Comparison of ENCODE assay signal across 2 cellular contexts in the genomic region with DNA sequence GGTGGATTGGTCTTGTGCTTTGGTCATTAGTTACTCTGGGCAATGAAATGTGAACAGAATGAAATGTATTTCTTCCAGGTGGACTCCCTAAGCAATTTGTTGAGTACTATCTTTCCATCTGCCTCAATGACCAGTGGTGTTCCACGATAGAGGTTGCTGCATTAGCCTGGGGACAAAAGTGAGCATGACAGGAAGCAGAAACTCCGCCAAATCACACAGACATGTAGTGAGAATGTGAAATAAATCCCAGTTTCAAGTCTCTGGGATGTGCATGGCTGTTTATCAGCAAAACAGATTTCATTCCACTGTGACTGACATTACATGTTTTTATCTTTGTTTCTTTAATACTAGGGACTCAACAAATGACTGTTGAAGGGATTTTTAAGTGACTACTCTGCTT.
A peak's percentile ranks its signal among the peaks of the same experiment; 100 is the strongest.
TF ChIP-seq lines count a peak whose summit lies in the region.

No MANE protein-coding gene starts in this region.

TF ChIP-seq in SK-N-SH, 30 proteins besides CTCF, POLR2A, EP300 and RAD21 (continued from another document):
- TF ChIP-seq USF1 (IDR thresholded peaks at IDR 0.05; ENCODE audit: borderline replicate concordance, low read depth) (no peak), RCOR1 (IDR thresholded peaks at IDR 0.05; ENCODE audit: low read length) (peak; percentile 69), SIN3A (IDR thresholded peaks at IDR 0.05; ENCODE audit: borderline replicate concordance, low read depth, low read length) (no peak), FOXM1 (IDR thresholded peaks at IDR 0.05; ENCODE audit: low read depth) (no peak), RXRA (IDR thresholded peaks at IDR 0.05; ENCODE audit: borderline replicate concordance, low read depth) (no peak), TAF1 (IDR thresholded peaks at IDR 0.05; ENCODE audit: borderline replicate concordance, low read depth, low read length) (no peak), USF2 (IDR thresholded peaks at IDR 0.05; ENCODE audit: borderline replicate concordance, low read depth, low read length) (no peak), MXI1 (IDR thresholded peaks at IDR 0.05; ENCODE audit: low read depth, low read length) (peak; percentile 58; the same call in 1 of the 2 replicates), NRF1 (IDR thresholded peaks at IDR 0.05; ENCODE audit: low read depth, low read length) (no peak), GATA2 (CRISPR knock-in tag; IDR thresholded peaks at IDR 0.05) (peak; percentile 73), FOXJ3 (CRISPR knock-in tag; IDR thresholded peaks at IDR 0.05) (no peak)
- TF ChIP-seq, protein P1, sequence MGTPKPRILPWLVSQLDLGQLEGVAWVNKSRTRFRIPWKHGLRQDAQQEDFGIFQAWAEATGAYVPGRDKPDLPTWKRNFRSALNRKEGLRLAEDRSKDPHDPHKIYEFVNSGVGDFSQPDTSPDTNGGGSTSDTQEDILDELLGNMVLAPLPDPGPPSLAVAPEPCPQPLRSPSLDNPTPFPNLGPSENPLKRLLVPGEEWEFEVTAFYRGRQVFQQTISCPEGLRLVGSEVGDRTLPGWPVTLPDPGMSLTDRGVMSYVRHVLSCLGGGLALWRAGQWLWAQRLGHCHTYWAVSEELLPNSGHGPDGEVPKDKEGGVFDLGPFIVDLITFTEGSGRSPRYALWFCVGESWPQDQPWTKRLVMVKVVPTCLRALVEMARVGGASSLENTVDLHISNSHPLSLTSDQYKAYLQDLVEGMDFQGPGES (IDR thresholded peaks at IDR 0.05; ENCODE audit: low read depth, low read length), result no peak

TF ChIP-seq in SK-N-SH treated with all-trans-retinoic acid at 6 μM for 48 hours, 23 proteins besides CTCF, POLR2A, EP300 and RAD21 (continued from another document):
- TF ChIP-seq POU6F1 (CRISPR knock-in tag; IDR thresholded peaks at IDR 0.05; ENCODE audit: borderline replicate concordance, low read depth), result no peak
- TF ChIP-seq ZFP30 (CRISPR knock-in tag; IDR thresholded peaks at IDR 0.05), result no peak
- TF ChIP-seq, protein P2, sequence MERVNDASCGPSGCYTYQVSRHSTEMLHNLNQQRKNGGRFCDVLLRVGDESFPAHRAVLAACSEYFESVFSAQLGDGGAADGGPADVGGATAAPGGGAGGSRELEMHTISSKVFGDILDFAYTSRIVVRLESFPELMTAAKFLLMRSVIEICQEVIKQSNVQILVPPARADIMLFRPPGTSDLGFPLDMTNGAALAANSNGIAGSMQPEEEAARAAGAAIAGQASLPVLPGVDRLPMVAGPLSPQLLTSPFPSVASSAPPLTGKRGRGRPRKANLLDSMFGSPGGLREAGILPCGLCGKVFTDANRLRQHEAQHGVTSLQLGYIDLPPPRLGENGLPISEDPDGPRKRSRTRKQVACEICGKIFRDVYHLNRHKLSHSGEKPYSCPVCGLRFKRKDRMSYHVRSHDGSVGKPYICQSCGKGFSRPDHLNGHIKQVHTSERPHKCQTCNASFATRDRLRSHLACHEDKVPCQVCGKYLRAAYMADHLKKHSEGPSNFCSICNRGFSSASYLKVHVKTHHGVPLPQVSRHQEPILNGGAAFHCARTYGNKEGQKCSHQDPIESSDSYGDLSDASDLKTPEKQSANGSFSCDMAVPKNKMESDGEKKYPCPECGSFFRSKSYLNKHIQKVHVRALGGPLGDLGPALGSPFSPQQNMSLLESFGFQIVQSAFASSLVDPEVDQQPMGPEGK (CRISPR knock-in tag; IDR thresholded peaks at IDR 0.05; ENCODE audit: borderline replicate concordance), result no peak
- TF ChIP-seq, protein P3, sequence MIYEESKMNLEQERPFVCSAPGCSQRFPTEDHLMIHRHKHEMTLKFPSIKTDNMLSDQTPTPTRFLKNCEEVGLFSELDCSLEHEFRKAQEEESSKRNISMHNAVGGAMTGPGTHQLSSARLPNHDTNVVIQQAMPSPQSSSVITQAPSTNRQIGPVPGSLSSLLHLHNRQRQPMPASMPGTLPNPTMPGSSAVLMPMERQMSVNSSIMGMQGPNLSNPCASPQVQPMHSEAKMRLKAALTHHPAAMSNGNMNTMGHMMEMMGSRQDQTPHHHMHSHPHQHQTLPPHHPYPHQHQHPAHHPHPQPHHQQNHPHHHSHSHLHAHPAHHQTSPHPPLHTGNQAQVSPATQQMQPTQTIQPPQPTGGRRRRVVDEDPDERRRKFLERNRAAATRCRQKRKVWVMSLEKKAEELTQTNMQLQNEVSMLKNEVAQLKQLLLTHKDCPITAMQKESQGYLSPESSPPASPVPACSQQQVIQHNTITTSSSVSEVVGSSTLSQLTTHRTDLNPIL (CRISPR knock-in tag; IDR thresholded peaks at IDR 0.05; ENCODE audit: low read depth), result no peak
- no peak for TF ChIP-seq PPARA (CRISPR knock-in tag; IDR thresholded peaks at IDR 0.05; ENCODE audit: borderline replicate concordance)
